In the genomic region with DNA sequence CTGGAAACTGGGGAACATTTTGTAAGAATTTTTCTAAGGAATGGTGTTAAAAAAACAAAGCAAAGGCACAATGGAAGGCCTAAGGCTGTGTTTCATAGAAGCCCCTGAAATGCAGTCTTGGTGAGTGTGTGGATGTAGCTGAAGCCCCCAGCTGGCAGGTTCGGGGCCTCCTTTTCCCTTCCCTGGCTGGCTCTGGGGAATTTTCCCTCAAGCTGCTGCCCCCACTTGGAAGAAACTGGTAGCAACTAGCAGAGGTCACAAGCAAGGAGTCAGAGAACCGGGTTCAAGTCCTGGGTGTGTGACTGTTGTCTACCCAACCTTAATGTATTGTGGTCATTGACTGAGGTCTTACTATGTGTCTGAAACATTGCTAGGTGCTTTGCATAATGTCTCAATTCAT, we compare ENCODE assay signal across 9 cellular contexts.
DNase-seq lines count a peak whose midpoint lies in the region; ATAC-seq, FAIRE-seq and TF ChIP-seq lines count a peak whose summit lies in the region.
"Had no signal": no experiment of that assay in that cellular context is flagged by ENCODE, and none has a peak within 500 bp of the region (broad histone marks: within the 10 kb centered on the region; RNA-seq: fewer than 3 reads in every experiment).

No MANE protein-coding gene starts in this region.

- H3K27ac ChIP-seq in VCaP = peak overlapping the region; percentile 99
- peak overlapping the region; percentile 93 for H3K27ac ChIP-seq in hepatocyte
- H3K27ac ChIP-seq in small intestine (ENCODE audit: low read depth in 1 of 2, low read length in 1 of 2) = peak overlapping the region; percentile 30 to 73
- H3K27ac ChIP-seq in psoas muscle = no peak overlapping the region

- 68% methylated on average over 2 of the region's 2 CpGs for WGBS in hepatocyte (ENCODE audit: low lambda C conversion rate, missing lambda C conversion rate)
- WGBS in small intestine, 3 donors = 56 to 71% (median 60%) methylated on average over 2 of the region's 2 CpGs
- WGBS in psoas muscle, 3 donors = 80 to 97% (median 89%) methylated on average over 2 of the region's 2 CpGs

- peaks cover 62% of the 10 kb centered on the region for H3K4me1 ChIP-seq in hepatocyte (ENCODE audit: insufficient read depth)
- peaks cover 0 to 2% of the 10 kb centered on the region in 2 donors for H3K4me1 ChIP-seq in small intestine (ENCODE audit: control insufficient read depth in 2 of 2, insufficient read depth in 1 of 2, low read depth in 1 of 2, low read length in 1 of 2)
- H3K4me1 ChIP-seq in psoas muscle = no peaks in the 10 kb centered on the region

- FAIRE-seq in small intestine (lab: Jason Lieb, UNC) = no peak

- H2AFZ ChIP-seq in hepatocyte = no peak overlapping the region

- 0 out of 2 replicates have a peak, but pooled peaks have one; percentile 6 for TF ChIP-seq CTCF in VCaP (conservative IDR thresholded peaks at IDR 0.05)
- peak; percentile 25 for TF ChIP-seq CTCF in hepatocyte (IDR thresholded peaks at IDR 0.05; ENCODE audit: poor library complexity)
- no peak for TF ChIP-seq CTCF in psoas muscle (IDR thresholded peaks at IDR 0.05)

- no peaks in the 10 kb centered on the region for H3K9me2 ChIP-seq in hepatocyte (replicated peaks; ENCODE audit: insufficient read depth)

- no peaks in the 10 kb centered on the region for H4K20me1 ChIP-seq in hepatocyte (ENCODE audit: insufficient read depth, poor library complexity, severe bottlenecking)

- H3K4me2 ChIP-seq in hepatocyte = peak overlapping the region; percentile 9

- no peak for ATAC-seq in psoas muscle

- DNase-seq in DMS 273 (lab: John Stamatoyannopoulos, UW; ENCODE audit: unreplicated experiment) = peak; percentile 8
- DNase-seq in DMS 273 treated with DMSO at 0.1 percent for 48 hours (lab: John Stamatoyannopoulos, UW) = no peak
- peak; percentile 44 for DNase-seq in hepatocyte (ENCODE audit: low spot score)
- no peak for DNase-seq in small intestine
- no peak for DNase-seq in dedifferentiated amniotic fluid mesenchymal stem cell (ENCODE audit: extremely low spot score)
- DNase-seq in activated CD4-positive, alpha-beta T cell treated with anti-CD3 and anti-CD28 coated beads for 48 hours = no peak
- DNase-seq in psoas muscle = no peak

- H3K4me3 ChIP-seq in hepatocyte = no peak overlapping the region
- no peak overlapping the region for H3K4me3 ChIP-seq in small intestine (ENCODE audit: low read depth in 1 of 2, low read length in 2 of 2)
- H3K4me3 ChIP-seq in psoas muscle = no peak overlapping the region
- H3K4me3 ChIP-seq: ovary had no signal

- H3K36me3 ChIP-seq in hepatocyte (replicated peaks; ENCODE audit: insufficient read depth, low read depth) (no peaks in the 10 kb centered on the region), small intestine (ENCODE audit: control insufficient read depth in 2 of 2, insufficient read depth in 2 of 2, low read length in 2 of 2) (no peaks in the 10 kb centered on the region), psoas muscle (ENCODE audit: insufficient read depth in 1 of 2, low read depth in 1 of 2) (no peaks in the 10 kb centered on the region)
- H3K36me3 ChIP-seq: ovary had no signal

- no peaks in the 10 kb centered on the region for H3K79me2 ChIP-seq in hepatocyte

- H3K27me3 ChIP-seq in hepatocyte (no peaks in the 10 kb centered on the region), small intestine (ENCODE audit: control insufficient read depth in 2 of 2, insufficient read depth in 2 of 2, low read length in 2 of 2) (no peaks in the 10 kb centered on the region), psoas muscle (ENCODE audit: insufficient read depth in 3 of 3, low read length in 2 of 3) (no peaks in the 10 kb centered on the region)
- H3K27me3 ChIP-seq: ovary had no signal

- intact Hi-C loops in psoas muscle (cut with DNase I) = no loop called here

- no peaks in the 10 kb centered on the region for H3K9me3 ChIP-seq in hepatocyte (ENCODE audit: low read depth)
- no peaks in the 10 kb centered on the region for H3K9me3 ChIP-seq in small intestine (ENCODE audit: control insufficient read depth, low read depth)
- H3K9me3 ChIP-seq in psoas muscle = no peaks in the 10 kb centered on the region
- H3K9me3 ChIP-seq: ovary had no signal

Comparison
In these comparisons a context has a peak if more than half of its experiments do, and no peak if none do; other contexts are left out.
1. DNase-seq: peak in DMS 273 (single experiment) and hepatocyte (single experiment); none in DMS 273 treated with DMSO at 0.1 percent for 48 hours (single experiment), small intestine (single experiment), dedifferentiated amniotic fluid mesenchymal stem cell (single experiment), activated CD4-positive, alpha-beta T cell treated with anti-CD3 and anti-CD28 coated beads for 48 hours (single experiment) and psoas muscle (0 of 2).